1 cellular context compared by ENCODE assay signal in the genomic region with DNA sequence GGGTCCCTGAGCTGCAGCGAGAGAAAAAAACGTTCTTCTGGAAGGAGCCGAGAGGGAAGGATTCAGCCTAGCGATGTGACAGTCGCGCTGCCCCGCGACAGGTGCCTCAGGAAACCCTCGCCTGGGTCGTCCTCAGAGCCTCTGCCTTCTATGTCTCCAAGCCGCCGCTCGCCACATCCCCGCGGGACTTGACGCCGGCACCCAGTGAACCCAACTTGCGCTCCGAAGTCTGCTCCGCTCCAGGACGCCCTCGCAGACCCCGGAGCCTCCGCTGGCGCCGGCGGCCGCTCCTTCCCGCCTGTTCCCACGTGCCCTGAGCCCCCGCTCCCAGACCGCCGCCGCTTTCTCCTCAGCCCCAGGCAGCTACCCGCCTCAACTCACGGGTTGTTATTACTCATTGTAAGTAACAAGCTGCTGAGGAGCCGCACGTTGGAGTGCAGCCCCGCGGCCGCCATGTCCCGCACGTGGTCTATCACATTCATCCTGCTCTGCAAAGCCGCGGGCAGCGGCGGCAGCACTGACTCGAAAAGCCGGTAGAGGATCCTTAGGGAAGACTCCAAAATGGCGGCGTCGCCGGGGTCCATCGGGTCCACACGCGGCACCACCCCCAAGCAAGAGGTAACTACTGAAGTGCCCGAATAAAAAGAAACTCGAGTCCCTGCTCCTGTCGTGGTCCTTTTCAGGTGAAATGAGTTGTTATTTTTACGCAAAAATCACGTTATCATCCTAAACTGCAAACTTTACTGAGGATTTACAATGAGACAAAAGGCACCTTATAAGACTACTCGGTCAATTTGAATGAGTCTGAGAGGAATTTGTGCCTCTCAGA.
TF ChIP-seq lines count a peak whose summit lies in the region.

A gene with protein sequence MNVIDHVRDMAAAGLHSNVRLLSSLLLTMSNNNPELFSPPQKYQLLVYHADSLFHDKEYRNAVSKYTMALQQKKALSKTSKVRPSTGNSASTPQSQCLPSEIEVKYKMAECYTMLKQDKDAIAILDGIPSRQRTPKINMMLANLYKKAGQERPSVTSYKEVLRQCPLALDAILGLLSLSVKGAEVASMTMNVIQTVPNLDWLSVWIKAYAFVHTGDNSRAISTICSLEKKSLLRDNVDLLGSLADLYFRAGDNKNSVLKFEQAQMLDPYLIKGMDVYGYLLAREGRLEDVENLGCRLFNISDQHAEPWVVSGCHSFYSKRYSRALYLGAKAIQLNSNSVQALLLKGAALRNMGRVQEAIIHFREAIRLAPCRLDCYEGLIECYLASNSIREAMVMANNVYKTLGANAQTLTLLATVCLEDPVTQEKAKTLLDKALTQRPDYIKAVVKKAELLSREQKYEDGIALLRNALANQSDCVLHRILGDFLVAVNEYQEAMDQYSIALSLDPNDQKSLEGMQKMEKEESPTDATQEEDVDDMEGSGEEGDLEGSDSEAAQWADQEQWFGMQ (minus strand): TSS at position 563 of the 829 bp plus-strand sequence. CDS start 81 bp downstream, at position 482.

TF ChIP-seq in K562, 482 proteins besides CTCF, POLR2A, EP300 and RAD21 (continued from another document and continues in another):
- TF ChIP-seq ARHGAP35 (IDR thresholded peaks at IDR 0.05; ENCODE audit: partially characterized antibody), result no peak
- TF ChIP-seq CEBPB (tag; IDR thresholded peaks at IDR 0.05), result no peak
- TF ChIP-seq ZNF699 (CRISPR knock-in tag; IDR thresholded peaks at IDR 0.05; ENCODE audit: insufficient replicate concordance), result no peak
- TF ChIP-seq CCAR2 (IDR thresholded peaks at IDR 0.05; ENCODE audit: low read depth, low read length), result no peak
- TF ChIP-seq, protein P1, sequence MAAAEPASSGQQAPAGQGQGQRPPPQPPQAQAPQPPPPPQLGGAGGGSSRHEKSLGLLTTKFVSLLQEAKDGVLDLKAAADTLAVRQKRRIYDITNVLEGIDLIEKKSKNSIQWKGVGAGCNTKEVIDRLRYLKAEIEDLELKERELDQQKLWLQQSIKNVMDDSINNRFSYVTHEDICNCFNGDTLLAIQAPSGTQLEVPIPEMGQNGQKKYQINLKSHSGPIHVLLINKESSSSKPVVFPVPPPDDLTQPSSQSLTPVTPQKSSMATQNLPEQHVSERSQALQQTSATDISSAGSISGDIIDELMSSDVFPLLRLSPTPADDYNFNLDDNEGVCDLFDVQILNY (CRISPR knock-in tag; IDR thresholded peaks at IDR 0.05), result 0 out of 2 replicates have a peak, but pooled peaks have one; percentile 47
- no peak for TF ChIP-seq HNRNPH1 (optimal IDR thresholded peaks at IDR 0.05; ENCODE audit: low read depth, low read length)
- no peak for TF ChIP-seq NFYB (IDR thresholded peaks at IDR 0.05; ENCODE audit: extremely low read depth, insufficient read length)
- no peak for TF ChIP-seq KDM2B (CRISPR knock-in tag; IDR thresholded peaks at IDR 0.05)
- TF ChIP-seq HDAC1 (IDR thresholded peaks at IDR 0.05), result peak; percentile 7 to 95; a peak in 3 of 4 replicates
- no peak for TF ChIP-seq ZBED1 (IDR thresholded peaks at IDR 0.05)
- TF ChIP-seq ZFP1 (CRISPR knock-in tag; IDR thresholded peaks at IDR 0.05), result no peak
- peak in 1 of 2 experiments; percentile 96 for TF ChIP-seq NCOA2 (IDR thresholded peaks at IDR 0.05; ENCODE audit: partially characterized antibody in 2 of 2)
- TF ChIP-seq CBX5 (IDR thresholded peaks at IDR 0.05; ENCODE audit: borderline replicate concordance, low read depth), result no peak
- TF ChIP-seq DDX20 (tag; IDR thresholded peaks at IDR 0.05; ENCODE audit: low read depth), result no peak
- no peak for TF ChIP-seq GATAD2A (IDR thresholded peaks at IDR 0.05)
- TF ChIP-seq MTA1 (IDR thresholded peaks at IDR 0.05; ENCODE audit: borderline replicate concordance), result peak; percentile 64; the same call in 1 of the 2 replicates
- TF ChIP-seq ZNF551 (CRISPR knock-in tag; IDR thresholded peaks at IDR 0.05), result no peak
- TF ChIP-seq, protein P2, sequence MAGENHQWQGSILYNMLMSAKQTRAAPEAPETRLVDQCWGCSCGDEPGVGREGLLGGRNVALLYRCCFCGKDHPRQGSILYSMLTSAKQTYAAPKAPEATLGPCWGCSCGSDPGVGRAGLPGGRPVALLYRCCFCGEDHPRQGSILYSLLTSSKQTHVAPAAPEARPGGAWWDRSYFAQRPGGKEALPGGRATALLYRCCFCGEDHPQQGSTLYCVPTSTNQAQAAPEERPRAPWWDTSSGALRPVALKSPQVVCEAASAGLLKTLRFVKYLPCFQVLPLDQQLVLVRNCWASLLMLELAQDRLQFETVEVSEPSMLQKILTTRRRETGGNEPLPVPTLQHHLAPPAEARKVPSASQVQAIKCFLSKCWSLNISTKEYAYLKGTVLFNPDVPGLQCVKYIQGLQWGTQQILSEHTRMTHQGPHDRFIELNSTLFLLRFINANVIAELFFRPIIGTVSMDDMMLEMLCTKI (IDR thresholded peaks at IDR 0.05; ENCODE audit: partially characterized antibody), result no peak
- TF ChIP-seq PCBP2 (IDR thresholded peaks at IDR 0.05; ENCODE audit: low read depth, low read length, poor library complexity, severe bottlenecking), result no peak
- TF ChIP-seq ZNF124 (CRISPR knock-in tag; IDR thresholded peaks at IDR 0.05), result no peak
- no peak for TF ChIP-seq ETV6 (IDR thresholded peaks at IDR 0.05; ENCODE audit: borderline replicate concordance in 1 of 2, low read depth in 2 of 2, low read length in 1 of 2)
- TF ChIP-seq ETV6 (CRISPR knock-in tag; IDR thresholded peaks at IDR 0.05; ENCODE audit: borderline replicate concordance), result no peak
- peak; percentile 58; the same call in 1 of the 2 replicates for TF ChIP-seq ATF7 (IDR thresholded peaks at IDR 0.05)
- TF ChIP-seq, protein P3, sequence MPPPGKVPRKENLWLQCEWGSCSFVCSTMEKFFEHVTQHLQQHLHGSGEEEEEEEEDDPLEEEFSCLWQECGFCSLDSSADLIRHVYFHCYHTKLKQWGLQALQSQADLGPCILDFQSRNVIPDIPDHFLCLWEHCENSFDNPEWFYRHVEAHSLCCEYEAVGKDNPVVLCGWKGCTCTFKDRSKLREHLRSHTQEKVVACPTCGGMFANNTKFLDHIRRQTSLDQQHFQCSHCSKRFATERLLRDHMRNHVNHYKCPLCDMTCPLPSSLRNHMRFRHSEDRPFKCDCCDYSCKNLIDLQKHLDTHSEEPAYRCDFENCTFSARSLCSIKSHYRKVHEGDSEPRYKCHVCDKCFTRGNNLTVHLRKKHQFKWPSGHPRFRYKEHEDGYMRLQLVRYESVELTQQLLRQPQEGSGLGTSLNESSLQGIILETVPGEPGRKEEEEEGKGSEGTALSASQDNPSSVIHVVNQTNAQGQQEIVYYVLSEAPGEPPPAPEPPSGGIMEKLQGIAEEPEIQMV (tag; conservative IDR thresholded peaks at IDR 0.05; ENCODE audit: low read depth), result no peak
- TF ChIP-seq MCM5 (IDR thresholded peaks at IDR 0.05; ENCODE audit: low read depth), result no peak
- TF ChIP-seq, protein P4, sequence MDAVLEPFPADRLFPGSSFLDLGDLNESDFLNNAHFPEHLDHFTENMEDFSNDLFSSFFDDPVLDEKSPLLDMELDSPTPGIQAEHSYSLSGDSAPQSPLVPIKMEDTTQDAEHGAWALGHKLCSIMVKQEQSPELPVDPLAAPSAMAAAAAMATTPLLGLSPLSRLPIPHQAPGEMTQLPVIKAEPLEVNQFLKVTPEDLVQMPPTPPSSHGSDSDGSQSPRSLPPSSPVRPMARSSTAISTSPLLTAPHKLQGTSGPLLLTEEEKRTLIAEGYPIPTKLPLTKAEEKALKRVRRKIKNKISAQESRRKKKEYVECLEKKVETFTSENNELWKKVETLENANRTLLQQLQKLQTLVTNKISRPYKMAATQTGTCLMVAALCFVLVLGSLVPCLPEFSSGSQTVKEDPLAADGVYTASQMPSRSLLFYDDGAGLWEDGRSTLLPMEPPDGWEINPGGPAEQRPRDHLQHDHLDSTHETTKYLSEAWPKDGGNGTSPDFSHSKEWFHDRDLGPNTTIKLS (IDR thresholded peaks at IDR 0.05; ENCODE audit: borderline replicate concordance, low read depth), result no peak; the same call in 1 of the 2 replicates
- TF ChIP-seq, protein P5, sequence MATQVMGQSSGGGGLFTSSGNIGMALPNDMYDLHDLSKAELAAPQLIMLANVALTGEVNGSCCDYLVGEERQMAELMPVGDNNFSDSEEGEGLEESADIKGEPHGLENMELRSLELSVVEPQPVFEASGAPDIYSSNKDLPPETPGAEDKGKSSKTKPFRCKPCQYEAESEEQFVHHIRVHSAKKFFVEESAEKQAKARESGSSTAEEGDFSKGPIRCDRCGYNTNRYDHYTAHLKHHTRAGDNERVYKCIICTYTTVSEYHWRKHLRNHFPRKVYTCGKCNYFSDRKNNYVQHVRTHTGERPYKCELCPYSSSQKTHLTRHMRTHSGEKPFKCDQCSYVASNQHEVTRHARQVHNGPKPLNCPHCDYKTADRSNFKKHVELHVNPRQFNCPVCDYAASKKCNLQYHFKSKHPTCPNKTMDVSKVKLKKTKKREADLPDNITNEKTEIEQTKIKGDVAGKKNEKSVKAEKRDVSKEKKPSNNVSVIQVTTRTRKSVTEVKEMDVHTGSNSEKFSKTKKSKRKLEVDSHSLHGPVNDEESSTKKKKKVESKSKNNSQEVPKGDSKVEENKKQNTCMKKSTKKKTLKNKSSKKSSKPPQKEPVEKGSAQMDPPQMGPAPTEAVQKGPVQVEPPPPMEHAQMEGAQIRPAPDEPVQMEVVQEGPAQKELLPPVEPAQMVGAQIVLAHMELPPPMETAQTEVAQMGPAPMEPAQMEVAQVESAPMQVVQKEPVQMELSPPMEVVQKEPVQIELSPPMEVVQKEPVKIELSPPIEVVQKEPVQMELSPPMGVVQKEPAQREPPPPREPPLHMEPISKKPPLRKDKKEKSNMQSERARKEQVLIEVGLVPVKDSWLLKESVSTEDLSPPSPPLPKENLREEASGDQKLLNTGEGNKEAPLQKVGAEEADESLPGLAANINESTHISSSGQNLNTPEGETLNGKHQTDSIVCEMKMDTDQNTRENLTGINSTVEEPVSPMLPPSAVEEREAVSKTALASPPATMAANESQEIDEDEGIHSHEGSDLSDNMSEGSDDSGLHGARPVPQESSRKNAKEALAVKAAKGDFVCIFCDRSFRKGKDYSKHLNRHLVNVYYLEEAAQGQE (CRISPR knock-in tag; IDR thresholded peaks at IDR 0.05; ENCODE audit: low read depth), result no peak
- no peak for TF ChIP-seq MAFK (IDR thresholded peaks at IDR 0.05; ENCODE audit: low read length)
- no peak for TF ChIP-seq ZNF165 (CRISPR knock-in tag; IDR thresholded peaks at IDR 0.05; ENCODE audit: borderline replicate concordance)
- TF ChIP-seq ZNF436 (CRISPR knock-in tag; IDR thresholded peaks at IDR 0.05), result no peak
- TF ChIP-seq SP1 (CRISPR knock-in tag; IDR thresholded peaks at IDR 0.05), result no peak; the same call in 1 of the 2 replicates
- TF ChIP-seq, protein P6, sequence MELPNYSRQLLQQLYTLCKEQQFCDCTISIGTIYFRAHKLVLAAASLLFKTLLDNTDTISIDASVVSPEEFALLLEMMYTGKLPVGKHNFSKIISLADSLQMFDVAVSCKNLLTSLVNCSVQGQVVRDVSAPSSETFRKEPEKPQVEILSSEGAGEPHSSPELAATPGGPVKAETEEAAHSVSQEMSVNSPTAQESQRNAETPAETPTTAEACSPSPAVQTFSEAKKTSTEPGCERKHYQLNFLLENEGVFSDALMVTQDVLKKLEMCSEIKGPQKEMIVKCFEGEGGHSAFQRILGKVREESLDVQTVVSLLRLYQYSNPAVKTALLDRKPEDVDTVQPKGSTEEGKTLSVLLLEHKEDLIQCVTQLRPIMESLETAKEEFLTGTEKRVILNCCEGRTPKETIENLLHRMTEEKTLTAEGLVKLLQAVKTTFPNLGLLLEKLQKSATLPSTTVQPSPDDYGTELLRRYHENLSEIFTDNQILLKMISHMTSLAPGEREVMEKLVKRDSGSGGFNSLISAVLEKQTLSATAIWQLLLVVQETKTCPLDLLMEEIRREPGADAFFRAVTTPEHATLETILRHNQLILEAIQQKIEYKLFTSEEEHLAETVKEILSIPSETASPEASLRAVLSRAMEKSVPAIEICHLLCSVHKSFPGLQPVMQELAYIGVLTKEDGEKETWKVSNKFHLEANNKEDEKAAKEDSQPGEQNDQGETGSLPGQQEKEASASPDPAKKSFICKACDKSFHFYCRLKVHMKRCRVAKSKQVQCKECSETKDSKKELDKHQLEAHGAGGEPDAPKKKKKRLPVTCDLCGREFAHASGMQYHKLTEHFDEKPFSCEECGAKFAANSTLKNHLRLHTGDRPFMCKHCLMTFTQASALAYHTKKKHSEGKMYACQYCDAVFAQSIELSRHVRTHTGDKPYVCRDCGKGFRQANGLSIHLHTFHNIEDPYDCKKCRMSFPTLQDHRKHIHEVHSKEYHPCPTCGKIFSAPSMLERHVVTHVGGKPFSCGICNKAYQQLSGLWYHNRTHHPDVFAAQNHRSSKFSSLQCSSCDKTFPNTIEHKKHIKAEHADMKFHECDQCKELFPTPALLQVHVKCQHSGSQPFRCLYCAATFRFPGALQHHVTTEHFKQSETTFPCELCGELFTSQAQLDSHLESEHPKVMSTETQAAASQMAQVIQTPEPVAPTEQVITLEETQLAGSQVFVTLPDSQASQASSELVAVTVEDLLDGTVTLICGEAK (IDR thresholded peaks at IDR 0.05), result no peak
- TF ChIP-seq, protein P6 (CRISPR knock-in tag; IDR thresholded peaks at IDR 0.05), result no peak
- TF ChIP-seq WHSC1 (IDR thresholded peaks at IDR 0.05; ENCODE audit: low read length), result no peak
- no peak for TF ChIP-seq SIRT6 (IDR thresholded peaks at IDR 0.05; ENCODE audit: low read depth, low read length)
- TF ChIP-seq, protein P7, sequence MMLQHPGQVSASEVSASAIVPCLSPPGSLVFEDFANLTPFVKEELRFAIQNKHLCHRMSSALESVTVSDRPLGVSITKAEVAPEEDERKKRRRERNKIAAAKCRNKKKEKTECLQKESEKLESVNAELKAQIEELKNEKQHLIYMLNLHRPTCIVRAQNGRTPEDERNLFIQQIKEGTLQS (IDR thresholded peaks at IDR 0.05), result no peak
- TF ChIP-seq, protein P7 (CRISPR knock-in tag; conservative IDR thresholded peaks at IDR 0.05), result peak; percentile 28; the same call in 1 of the 2 replicates
